Comparison of ENCODE assay signal across 18 cellular contexts in the genomic region with DNA sequence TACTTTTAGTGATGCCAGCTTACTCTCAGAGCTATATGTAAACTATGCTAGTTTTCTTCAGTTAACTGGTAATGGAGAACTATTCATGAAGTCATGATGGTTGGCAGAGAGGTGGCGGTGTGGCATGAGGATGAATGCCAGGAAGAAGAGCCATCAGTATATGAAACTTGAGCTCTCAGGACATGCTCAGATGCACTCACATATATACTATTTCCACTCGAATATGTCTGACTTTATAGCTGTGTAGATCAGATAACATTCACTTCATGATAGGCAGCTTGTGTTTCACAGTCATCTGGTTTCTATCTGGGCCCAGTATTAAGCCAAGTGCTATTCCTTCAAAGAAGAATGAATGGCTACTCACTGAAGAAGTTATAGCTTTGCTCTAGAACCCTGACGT. TPM values are rescaled to one million over a fixed set of nuclear protein-coding genes. Genes with fewer than 3 reads are reported as not detected.
DNase-seq lines count a peak whose midpoint lies in the region; ATAC-seq, FAIRE-seq and TF ChIP-seq lines count a peak whose summit lies in the region.
"Had no signal": no experiment of that assay in that cellular context is flagged by ENCODE, and none has a peak within 500 bp of the region (broad histone marks: within the 10 kb centered on the region; RNA-seq: fewer than 3 reads in every experiment).

No MANE protein-coding gene starts in this region.

- no peak for TF ChIP-seq POLR2A in GM12891 (IDR thresholded peaks at IDR 0.05; ENCODE audit: low read depth, low read length)

- H3K4me1 Mint-ChIP-seq in effector memory CD8-positive, alpha-beta T cell (ENCODE audit: low read depth in 2 of 2) = peaks cover 36 to 56% of the 10 kb centered on the region in 2 donors
- H3K4me1 Mint-ChIP-seq in natural killer cell treated with Interleukin-12 subunit alpha and Interleukin-12 subunit beta and Interleukin-15 and Interleukin-18, amount 100 ng/mL, for 72 hours (ENCODE audit: low read depth in 2 of 2) = peaks cover 35 to 39% of the 10 kb centered on the region in 2 donors

- TF ChIP-seq CTCF in AG09319 (IDR thresholded peaks at IDR 0.05; ENCODE audit: low read depth, low read length) = peak; percentile 11
- no peak for TF ChIP-seq CTCF in D721Med (IDR thresholded peaks at IDR 0.05; ENCODE audit: insufficient read depth, missing control alignments)

- FAIRE-seq in GM12891 (lab: Jason Lieb, UNC) = peak; percentile 16
- no peak for FAIRE-seq in D721Med (lab: Jason Lieb, UNC)
- FAIRE-seq: colon, GM19239 had no signal

- H3K27me3 Mint-ChIP-seq in effector memory CD8-positive, alpha-beta T cell = no peaks in the 10 kb centered on the region
- H3K27me3 Mint-ChIP-seq in natural killer cell treated with Interleukin-12 subunit alpha and Interleukin-12 subunit beta and Interleukin-15 and Interleukin-18, amount 100 ng/mL, for 72 hours = no peaks in the 10 kb centered on the region

- H3K9me3 Mint-ChIP-seq in effector memory CD8-positive, alpha-beta T cell = no peaks in the 10 kb centered on the region
- H3K9me3 Mint-ChIP-seq in natural killer cell treated with Interleukin-12 subunit alpha and Interleukin-12 subunit beta and Interleukin-15 and Interleukin-18, amount 100 ng/mL, for 72 hours = peaks cover 4% of the 10 kb centered on the region
- H3K9me3 Mint-ChIP-seq: neural crest cell had no signal

- H3K36me3 Mint-ChIP-seq in effector memory CD8-positive, alpha-beta T cell (ENCODE audit: insufficient read depth) = peaks cover 4% of the 10 kb centered on the region
- H3K36me3 Mint-ChIP-seq in natural killer cell treated with Interleukin-12 subunit alpha and Interleukin-12 subunit beta and Interleukin-15 and Interleukin-18, amount 100 ng/mL, for 72 hours = peaks cover 15% of the 10 kb centered on the region

- peak; percentile 49 for ATAC-seq in effector memory CD8-positive, alpha-beta T cell (replicated peaks)
- no peak for ATAC-seq in natural killer cell treated with Interleukin-12 subunit alpha and Interleukin-12 subunit beta and Interleukin-15 and Interleukin-18, amount 100 ng/mL, for 72 hours
- ATAC-seq in GM18861 (IDR thresholded peaks at IDR 0.05; ENCODE audit: unreplicated experiment) = no peak

- H3K4me3 Mint-ChIP-seq in effector memory CD8-positive, alpha-beta T cell = no peak overlapping the region
- H3K4me3 Mint-ChIP-seq in natural killer cell treated with Interleukin-12 subunit alpha and Interleukin-12 subunit beta and Interleukin-15 and Interleukin-18, amount 100 ng/mL, for 72 hours = no peak overlapping the region
- H3K4me3 Mint-ChIP-seq: neural crest cell had no signal

- DNase-seq in AG09319 (ENCODE audit: extremely low read depth, low read depth) (no peak), GM12891 (ENCODE audit: insufficient read length, low spot score) (no peak), NCI-H2171 (lab: John Stamatoyannopoulos, UW) (peak; percentile 55), KG1 (lab: John Stamatoyannopoulos, UW) (no peak), D721Med (ENCODE audit: insufficient read length, low spot score) (no peak)
- no peak for DNase-seq in effector memory CD8-positive, alpha-beta T cell
- no peak for DNase-seq in natural killer cell treated with Interleukin-12 subunit alpha and Interleukin-12 subunit beta and Interleukin-15 and Interleukin-18, amount 100 ng/mL, for 72 hours (ENCODE audit: low spot score)
- DNase-seq: activated gamma-delta T cell, COR-L47, HCEC 1CT, NCI-H1930, retina, Right ventricle myocardium superior, T-helper 2 cell had no signal

- H3K27ac Mint-ChIP-seq in effector memory CD8-positive, alpha-beta T cell = no peak overlapping the region
- no peak overlapping the region for H3K27ac Mint-ChIP-seq in natural killer cell treated with Interleukin-12 subunit alpha and Interleukin-12 subunit beta and Interleukin-15 and Interleukin-18, amount 100 ng/mL, for 72 hours

TF ChIP-seq in GM12891, 5 proteins besides CTCF, POLR2A, EP300 and RAD21:
- TF ChIP-seq POU2F2 (IDR thresholded peaks at IDR 0.05; ENCODE audit: low read depth, low read length) (no peak), SPI1 (IDR thresholded peaks at IDR 0.05; ENCODE audit: low read depth, low read length) (no peak), TAF1 (IDR thresholded peaks at IDR 0.05; ENCODE audit: low read depth, low read length) (no peak), PAX5 (IDR thresholded peaks at IDR 0.05; ENCODE audit: insufficient read depth, low read length, severe bottlenecking) (no peak)
TF ChIP-seq in GM12891: peak in this region for 0.

RNA-seq across cellular contexts. Expression of a gene that starts 46.2 kb away (rescaled TPM):
- polyA plus RNA-seq in GM12891 (2012; ENCODE audit: low read depth, missing spikeins) = 6.6 TPM
- total RNA-seq in natural killer cell treated with Interleukin-12 subunit alpha and Interleukin-12 subunit beta and Interleukin-15 and Interleukin-18, amount 100 ng/mL, for 72 hours = 10 to 100 TPM; 35.7 to 47.4 TPM
